1 cellular context compared by ENCODE assay signal in genomic region chr2:171630812-171631626, GRCh38.
TF ChIP-seq lines count a peak whose summit lies in the region.

No MANE protein-coding gene starts in this region.

TF ChIP-seq in K562, 482 proteins besides CTCF, POLR2A, EP300 and RAD21 (continued from another document):
- no peak for TF ChIP-seq PATZ1 (CRISPR knock-in tag; IDR thresholded peaks at IDR 0.05; ENCODE audit: borderline replicate concordance)
- no peak for TF ChIP-seq NFE2L1 (tag; IDR thresholded peaks at IDR 0.05; ENCODE audit: borderline replicate concordance, low read depth)
- no peak for TF ChIP-seq SREBF2 (CRISPR knock-in tag; IDR thresholded peaks at IDR 0.05)
- TF ChIP-seq PCBP2 (IDR thresholded peaks at IDR 0.05; ENCODE audit: low read depth, low read length, poor library complexity, severe bottlenecking) = no peak
- TF ChIP-seq CCAR2 (IDR thresholded peaks at IDR 0.05; ENCODE audit: low read depth, low read length) = no peak
- TF ChIP-seq GABPA (tag; conservative IDR thresholded peaks at IDR 0.05; ENCODE audit: low read depth) = no peak
- TF ChIP-seq MITF (IDR thresholded peaks at IDR 0.05) = peak; percentile 93
- no peak for TF ChIP-seq SRSF1 (IDR thresholded peaks at IDR 0.05; ENCODE audit: low read depth, low read length)
- no peak for TF ChIP-seq KAT8 (IDR thresholded peaks at IDR 0.05; ENCODE audit: low read depth)
- no peak for TF ChIP-seq BDP1 (IDR thresholded peaks at IDR 0.05; ENCODE audit: insufficient read depth, insufficient read length)
- TF ChIP-seq CBX8 (IDR thresholded peaks at IDR 0.05; ENCODE audit: borderline replicate concordance, extremely low read depth, low read depth, low read length, poor library complexity, severe bottlenecking) = no peak
- no peak for TF ChIP-seq XRCC5 (IDR thresholded peaks at IDR 0.05; ENCODE audit: low read depth, low read length)
- no peak for TF ChIP-seq STAT6 (CRISPR knock-in tag; IDR thresholded peaks at IDR 0.05)
- no peak for TF ChIP-seq MEF2A (IDR thresholded peaks at IDR 0.05; ENCODE audit: control insufficient read depth, low read depth, low read length)
- TF ChIP-seq PBX2 (CRISPR knock-in tag; IDR thresholded peaks at IDR 0.05; ENCODE audit: low read depth) = no peak; the same call in 1 of the 2 replicates
- peak; percentile 82 for TF ChIP-seq PBX2 (tag; conservative IDR thresholded peaks at IDR 0.05; ENCODE audit: low read depth)
- TF ChIP-seq CEBPB (tag; IDR thresholded peaks at IDR 0.05) = peak; percentile 95
- TF ChIP-seq RBFOX2 (IDR thresholded peaks at IDR 0.05; ENCODE audit: low read depth, low read length) = no peak
- TF ChIP-seq ZKSCAN1 (IDR thresholded peaks at IDR 0.05; ENCODE audit: low read depth, low read length) = no peak
- no peak for TF ChIP-seq ZNF740 (CRISPR knock-in tag; IDR thresholded peaks at IDR 0.05)
- no peak for TF ChIP-seq ZNF740 (tag; IDR thresholded peaks at IDR 0.05)
- no peak for TF ChIP-seq BRCA1 (IDR thresholded peaks at IDR 0.05)
- no peak for TF ChIP-seq BRCA1 (CRISPR knock-in tag; IDR thresholded peaks at IDR 0.05)
- no peak for TF ChIP-seq NFATC3 (IDR thresholded peaks at IDR 0.05)
- TF ChIP-seq BCLAF1 (IDR thresholded peaks at IDR 0.05; ENCODE audit: borderline replicate concordance in 1 of 2, control insufficient read depth in 1 of 2, low read depth in 2 of 2, low read length in 1 of 2) = no peak
- TF ChIP-seq ZFP91 (CRISPR knock-in tag; IDR thresholded peaks at IDR 0.05) = no peak
- no peak for TF ChIP-seq THRB (CRISPR knock-in tag; conservative IDR thresholded peaks at IDR 0.05)
- peak; percentile 96 for TF ChIP-seq MTA2 (IDR thresholded peaks at IDR 0.05; ENCODE audit: low read depth)
- no peak for TF ChIP-seq ZFP30 (CRISPR knock-in tag; IDR thresholded peaks at IDR 0.05; ENCODE audit: borderline replicate concordance)
- no peak for TF ChIP-seq ZNF778 (CRISPR knock-in tag; IDR thresholded peaks at IDR 0.05)
- no peak for TF ChIP-seq GATAD2B (IDR thresholded peaks at IDR 0.05; ENCODE audit: borderline replicate concordance)
- TF ChIP-seq PKNOX1 (IDR thresholded peaks at IDR 0.05) = peak; percentile 79
- TF ChIP-seq MTA1 (IDR thresholded peaks at IDR 0.05; ENCODE audit: borderline replicate concordance) = peak; percentile 65
- peak; percentile 81; the same call in 1 of the 2 replicates for TF ChIP-seq STAT5A (IDR thresholded peaks at IDR 0.05; ENCODE audit: borderline replicate concordance, low read length)
- TF ChIP-seq CBFA2T3 (IDR thresholded peaks at IDR 0.05) = peak; percentile 98
- no peak for TF ChIP-seq NCOA2 (IDR thresholded peaks at IDR 0.05; ENCODE audit: partially characterized antibody in 2 of 2)
- TF ChIP-seq MTF1 (CRISPR knock-in tag; IDR thresholded peaks at IDR 0.05; ENCODE audit: borderline replicate concordance) = no peak
- peak; percentile 53; the same call in 1 of the 2 replicates for TF ChIP-seq HDAC2 (IDR thresholded peaks at IDR 0.05)
- 0 out of 2 replicates have a peak, but pooled peaks have one; percentile 22 for TF ChIP-seq ATF3 (IDR thresholded peaks at IDR 0.05)
- TF ChIP-seq ATF3 (CRISPR knock-in tag; conservative IDR thresholded peaks at IDR 0.05) = no peak
- no peak for TF ChIP-seq COPS2 (conservative IDR thresholded peaks at IDR 0.05)
- no peak for TF ChIP-seq ZNF699 (CRISPR knock-in tag; IDR thresholded peaks at IDR 0.05; ENCODE audit: insufficient replicate concordance)
- 0 out of 2 replicates have a peak, but pooled peaks have one; percentile 37 for TF ChIP-seq ETS1 (conservative IDR thresholded peaks at IDR 0.05; ENCODE audit: control insufficient read depth, low read depth, low read length)
- TF ChIP-seq SREBF1 (IDR thresholded peaks at IDR 0.05; ENCODE audit: borderline replicate concordance, low read depth, low read length) = no peak
- no peak for TF ChIP-seq ZSCAN32 (CRISPR knock-in tag; IDR thresholded peaks at IDR 0.05)
TF ChIP-seq in K562: peak in this region for 133.
